Comparison of ENCODE assay signal across 39 cellular contexts in the genomic region with DNA sequence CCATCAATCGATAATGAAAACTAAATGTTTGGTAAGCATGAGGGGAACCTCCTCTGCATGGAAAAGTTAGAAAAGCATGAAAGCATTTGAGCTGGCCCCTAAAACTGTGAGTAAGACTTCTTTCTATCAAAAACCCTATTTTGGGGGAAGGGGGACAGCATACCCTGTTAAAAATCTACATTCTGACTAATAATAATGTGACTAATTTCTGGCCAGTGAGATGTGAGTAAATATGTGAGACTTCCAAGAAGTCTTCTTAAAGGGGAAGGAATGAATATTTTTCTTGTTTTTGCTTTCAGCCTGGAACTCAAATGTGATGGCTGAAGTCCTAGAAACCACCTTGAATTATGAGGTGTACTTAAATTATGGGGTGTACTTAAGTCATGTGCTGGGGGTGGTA. TPM values are rescaled to one million over a fixed set of nuclear protein-coding genes. Genes with fewer than 3 reads are reported as not detected.
"Had no signal": no experiment of that assay in that cellular context is flagged by ENCODE, and none has a peak within 500 bp of the region (broad histone marks: within the 10 kb centered on the region; RNA-seq: fewer than 3 reads in every experiment).

No MANE protein-coding gene starts in this region.

- FAIRE-seq: endometrium, endothelial cell of umbilical vein had no signal

- H3K4me3 Mint-ChIP-seq: activated B cell treated with CpG ODN at 0.5 μM for 24 hours; activated CD4-positive, alpha-beta memory T cell treated with anti-CD3 and anti-CD28 coated beads, Interleukin-2, amount 10 ng/mL, durations not matched to agents 7 days and 5 days; activated CD4-positive, alpha-beta T cell treated with anti-CD3 and anti-CD28 coated beads for 36 hours; activated CD4-positive, alpha-beta T cell treated with anti-CD3 and anti-CD28 coated beads, Interleukin-2, amount 10 ng/mL, durations not matched to agents 7 days and 5 days; activated naive CD8-positive, alpha-beta T cell; activated T-cell treated with anti-CD3 and anti-CD28 coated beads, Interleukin-2, amount 50 U/mL, for 24 hours; activated T-cell treated with anti-CD3 and anti-CD28 coated beads, Interleukin-2, amount 50 U/mL, for 72 hours; brain had no signal

- H3K36me3 Mint-ChIP-seq: activated naive CD8-positive, alpha-beta T cell; brain had no signal

- DNase-seq: activated B cell treated with CpG ODN at 0.5 μM for 24 hours; activated CD4-positive, alpha-beta memory T cell treated with anti-CD3 and anti-CD28 coated beads, Interleukin-2, amount 10 ng/mL, durations not matched to agents 7 days and 5 days; activated CD4-positive, alpha-beta T cell treated with anti-CD3 and anti-CD28 coated beads for 36 hours; activated CD4-positive, alpha-beta T cell treated with anti-CD3 and anti-CD28 coated beads, Interleukin-2, amount 10 ng/mL, durations not matched to agents 7 days and 5 days; activated CD4-positive, alpha-beta T cell treated with anti-CD3 and anti-CD28 coated beads, Interleukin-2, amount 50 U/mL, for 4 hours; activated CD4-positive, CD25-positive, alpha-beta regulatory T cell treated with anti-CD3 and anti-CD28 coated beads, Interleukin-2, amount 50 U/mL, for 72 hours; activated CD8-positive, alpha-beta memory T cell treated with anti-CD3 and anti-CD28 coated beads, Interleukin-2, amount 50 U/mL, for 48 hours; activated gamma-delta T cell; activated naive CD4-positive, alpha-beta T cell treated with anti-CD3 and anti-CD28 coated beads, Interleukin-2, amount 50 U/mL, for 16 hours; activated naive CD4-positive, alpha-beta T cell treated with Interleukin-2 at 50 U/mL for 16 hours; activated T-cell treated with anti-CD3 and anti-CD28 coated beads for 4 hours; activated T-cell treated with anti-CD3 and anti-CD28 coated beads, Interleukin-2, amount 50 U/mL, for 24 hours; activated T-cell treated with anti-CD3 and anti-CD28 coated beads, Interleukin-2, amount 50 U/mL, for 72 hours; amniotic stem cell; anterior cingulate cortex; central memory CD4-positive, alpha-beta T cell; cerebellar nuclear complex; colonic mucosa; effector CD8-positive, alpha-beta T cell; esophagus squamous epithelium; foreskin melanocyte; heart right ventricle; T-helper 1 cell; T-helper 2 cell; WERI-Rb-1 had no signal

- H3K9me3 ChIP-seq: breast epithelium, colonic mucosa, esophagus squamous epithelium, gastroesophageal sphincter, heart right ventricle had no signal

- H3K4me3 ChIP-seq: breast epithelium, cardiac muscle cell, colonic mucosa, esophagus squamous epithelium, gastroesophageal sphincter, heart right ventricle had no signal

- H3K27ac ChIP-seq: breast epithelium, cardiac muscle cell, colonic mucosa, epithelial cell of prostate, esophagus squamous epithelium, gastroesophageal sphincter, heart right ventricle, WERI-Rb-1 had no signal

- H3K4me1 Mint-ChIP-seq: activated B cell treated with CpG ODN at 0.5 μM for 24 hours; activated CD4-positive, alpha-beta memory T cell treated with anti-CD3 and anti-CD28 coated beads, Interleukin-2, amount 10 ng/mL, durations not matched to agents 7 days and 5 days; activated CD4-positive, alpha-beta T cell treated with anti-CD3 and anti-CD28 coated beads for 36 hours; activated CD4-positive, alpha-beta T cell treated with anti-CD3 and anti-CD28 coated beads, Interleukin-2, amount 10 ng/mL, durations not matched to agents 7 days and 5 days had no signal

- H3K27me3 Mint-ChIP-seq: activated B cell treated with CpG ODN at 0.5 μM for 24 hours; activated CD4-positive, alpha-beta memory T cell treated with anti-CD3 and anti-CD28 coated beads, Interleukin-2, amount 10 ng/mL, durations not matched to agents 7 days and 5 days; activated CD4-positive, alpha-beta T cell treated with anti-CD3 and anti-CD28 coated beads for 36 hours; activated CD4-positive, alpha-beta T cell treated with anti-CD3 and anti-CD28 coated beads, Interleukin-2, amount 10 ng/mL, durations not matched to agents 7 days and 5 days; activated naive CD8-positive, alpha-beta T cell; activated T-cell treated with anti-CD3 and anti-CD28 coated beads, Interleukin-2, amount 50 U/mL, for 24 hours; brain had no signal

- H3K27ac Mint-ChIP-seq: activated B cell treated with CpG ODN at 0.5 μM for 24 hours; activated CD4-positive, alpha-beta memory T cell treated with anti-CD3 and anti-CD28 coated beads, Interleukin-2, amount 10 ng/mL, durations not matched to agents 7 days and 5 days; activated CD4-positive, alpha-beta T cell treated with anti-CD3 and anti-CD28 coated beads for 36 hours; activated CD4-positive, alpha-beta T cell treated with anti-CD3 and anti-CD28 coated beads, Interleukin-2, amount 10 ng/mL, durations not matched to agents 7 days and 5 days; activated naive CD8-positive, alpha-beta T cell; activated T-cell treated with anti-CD3 and anti-CD28 coated beads, Interleukin-2, amount 50 U/mL, for 24 hours; activated T-cell treated with anti-CD3 and anti-CD28 coated beads, Interleukin-2, amount 50 U/mL, for 72 hours; brain had no signal

- ATAC-seq: activated CD4-positive, alpha-beta T cell treated with anti-CD3 and anti-CD28 coated beads for 36 hours; activated T-cell treated with anti-CD3 and anti-CD28 coated beads, Interleukin-2, amount 50 U/mL, for 72 hours; gastroesophageal sphincter; heart right ventricle had no signal

- H3K4me1 ChIP-seq: breast epithelium, colonic mucosa, esophagus squamous epithelium, gastroesophageal sphincter, heart right ventricle had no signal

- H3K9me3 Mint-ChIP-seq: activated B cell treated with CpG ODN at 0.5 μM for 24 hours; activated CD4-positive, alpha-beta memory T cell treated with anti-CD3 and anti-CD28 coated beads, Interleukin-2, amount 10 ng/mL, durations not matched to agents 7 days and 5 days; activated CD4-positive, alpha-beta T cell treated with anti-CD3 and anti-CD28 coated beads, Interleukin-2, amount 10 ng/mL, durations not matched to agents 7 days and 5 days; activated T-cell treated with anti-CD3 and anti-CD28 coated beads, Interleukin-2, amount 50 U/mL, for 24 hours; activated T-cell treated with anti-CD3 and anti-CD28 coated beads, Interleukin-2, amount 50 U/mL, for 72 hours; brain had no signal

- H3K36me3 ChIP-seq: breast epithelium, cardiac muscle cell, colonic mucosa, esophagus squamous epithelium, gastroesophageal sphincter, heart right ventricle, WERI-Rb-1 had no signal

- H3K27me3 ChIP-seq: breast epithelium, cardiac muscle cell, colonic mucosa, esophagus squamous epithelium, gastroesophageal sphincter, heart right ventricle had no signal

RNA-seq across cellular contexts. Expression of a gene that starts 54.9 kb away (rescaled TPM):
- total RNA-seq: activated B cell treated with CpG ODN at 0.5 μM for 24 hours; activated CD4-positive, alpha-beta memory T cell treated with anti-CD3 and anti-CD28 coated beads, Interleukin-2, amount 10 ng/mL, durations not matched to agents 7 days and 5 days; activated CD4-positive, alpha-beta T cell treated with anti-CD3 and anti-CD28 coated beads for 36 hours; activated CD4-positive, alpha-beta T cell treated with anti-CD3 and anti-CD28 coated beads, Interleukin-2, amount 10 ng/mL, durations not matched to agents 7 days and 5 days; activated T-cell treated with anti-CD3 and anti-CD28 coated beads, Interleukin-2, amount 50 U/mL, for 72 hours; breast epithelium; cardiac muscle cell; dermis microvascular lymphatic vessel endothelial cell; endothelial cell of umbilical vein; esophagus squamous epithelium; fibroblast of lung; fibroblast of villous mesenchyme; gastroesophageal sphincter; glomerular endothelial cell; heart right ventricle had no signal
- polyA plus RNA-seq: adipose tissue, cardiac muscle cell, endothelial cell of umbilical vein, esophagus, fibroblast of lung, heart right ventricle had no signal
